In the genomic region with DNA sequence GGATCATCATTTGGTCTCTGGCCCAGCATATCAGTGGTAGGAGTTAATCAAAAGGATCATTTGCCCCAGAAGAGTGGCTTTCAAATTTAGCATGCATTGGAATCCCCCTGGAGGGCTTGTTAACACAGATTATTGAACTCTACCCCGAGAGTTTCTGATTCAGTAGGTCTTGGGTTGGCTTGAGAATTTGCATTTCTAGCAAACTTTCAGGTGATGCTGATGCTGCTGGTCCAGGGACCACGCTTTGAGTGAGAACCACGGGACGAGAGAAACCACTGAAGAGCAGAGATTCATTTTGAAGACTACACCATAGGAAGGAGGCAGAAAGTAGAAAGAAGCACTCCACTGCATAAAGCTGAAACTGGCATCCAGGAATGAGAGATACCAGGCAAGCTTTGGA, we compare ENCODE assay signal across 13 cellular contexts.
DNase-seq lines count a peak whose midpoint lies in the region; ATAC-seq and TF ChIP-seq lines count a peak whose summit lies in the region.
"Had no signal": no experiment of that assay in that cellular context is flagged by ENCODE, and none has a peak within 500 bp of the region (broad histone marks: within the 10 kb centered on the region; RNA-seq: fewer than 3 reads in every experiment).

No MANE protein-coding gene starts in this region.

- peaks cover 2% of the 10 kb centered on the region for H3K4me1 ChIP-seq in mesendoderm (ENCODE audit: control insufficient read depth, low read depth, low read length)
- H3K4me1 ChIP-seq: prostate gland had no signal

- DNase-seq in mesendoderm (no peak), coronary artery (ENCODE audit: low spot score) (no peak), SW 1271 (lab: John Stamatoyannopoulos, UW) (no peak), NCI-H1105 (lab: John Stamatoyannopoulos, UW) (no peak)
- DNase-seq: activated CD8-positive, alpha-beta memory T cell treated with anti-CD3 and anti-CD28 coated beads for 24 hours; aorta; endodermal cell; NCI-H82 had no signal

- H3K36me3 ChIP-seq in mesendoderm (ENCODE audit: control insufficient read depth, insufficient read depth, low read length) = no peaks in the 10 kb centered on the region
- H3K36me3 ChIP-seq: prostate gland, thoracic aorta had no signal

- no peak overlapping the region for H3K56ac ChIP-seq in mesendoderm (ENCODE audit: low read length)

- H4K5ac ChIP-seq in mesendoderm (ENCODE audit: low read length) = no peak overlapping the region

- no peak overlapping the region for H3K4me2 ChIP-seq in mesendoderm (ENCODE audit: low read length)

- H3K4ac ChIP-seq in mesendoderm (ENCODE audit: low read depth, low read length) = peak overlapping the region; percentile 55

- no peak overlapping the region for H2BK5ac ChIP-seq in mesendoderm (ENCODE audit: low read length)

- no peak overlapping the region for H3K4me3 ChIP-seq in mesendoderm (ENCODE audit: low read length)
- no peak overlapping the region for H3K4me3 ChIP-seq in coronary artery
- H3K4me3 ChIP-seq: prostate gland, thoracic aorta had no signal

- no peak overlapping the region for H2BK15ac ChIP-seq in mesendoderm (replicated peaks; ENCODE audit: low read depth)

- H3K23ac ChIP-seq in mesendoderm (ENCODE audit: low read length) = no peak overlapping the region

- ATAC-seq in GM19025 (IDR thresholded peaks at IDR 0.05; ENCODE audit: low read depth, unreplicated experiment) (peak; percentile 81), GM21717 (IDR thresholded peaks at IDR 0.05; ENCODE audit: unreplicated experiment) (peak; percentile 80), HG03135 (IDR thresholded peaks at IDR 0.05; ENCODE audit: unreplicated experiment) (peak; percentile 66)

- H3K79me2 ChIP-seq in mesendoderm (ENCODE audit: control insufficient read depth, insufficient read depth, low read length) = no peaks in the 10 kb centered on the region

- H3K79me1 ChIP-seq in mesendoderm (ENCODE audit: low read length) = no peaks in the 10 kb centered on the region

- no peak overlapping the region for H2AK5ac ChIP-seq in mesendoderm (ENCODE audit: low read length)

- WGBS in mesendoderm (ENCODE audit: extremely low coverage, insufficient coverage, low lambda C conversion rate) = no CpG with 5 or more reads among the region's 4 CpGs

- H4K8ac ChIP-seq in mesendoderm (ENCODE audit: low read depth, low read length) = no peak overlapping the region

- no peak overlapping the region for H2BK120ac ChIP-seq in mesendoderm (ENCODE audit: low read depth, low read length)

- no peak overlapping the region for H3K9ac ChIP-seq in mesendoderm (ENCODE audit: low read length)

- no peak for TF ChIP-seq CTCF in coronary artery (IDR thresholded peaks at IDR 0.05)

- no peaks in the 10 kb centered on the region for H3K27me3 ChIP-seq in mesendoderm (ENCODE audit: insufficient read depth, low read length, poor library complexity)

- H3K27ac ChIP-seq in mesendoderm (ENCODE audit: low read depth, low read length) (no peak overlapping the region), coronary artery (no peak overlapping the region)
- H3K27ac ChIP-seq: prostate gland, thoracic aorta had no signal

- no peak overlapping the region for H3K18ac ChIP-seq in mesendoderm (ENCODE audit: low read length)
